ENCODE assay signal across 1 cellular context in the genomic region with DNA sequence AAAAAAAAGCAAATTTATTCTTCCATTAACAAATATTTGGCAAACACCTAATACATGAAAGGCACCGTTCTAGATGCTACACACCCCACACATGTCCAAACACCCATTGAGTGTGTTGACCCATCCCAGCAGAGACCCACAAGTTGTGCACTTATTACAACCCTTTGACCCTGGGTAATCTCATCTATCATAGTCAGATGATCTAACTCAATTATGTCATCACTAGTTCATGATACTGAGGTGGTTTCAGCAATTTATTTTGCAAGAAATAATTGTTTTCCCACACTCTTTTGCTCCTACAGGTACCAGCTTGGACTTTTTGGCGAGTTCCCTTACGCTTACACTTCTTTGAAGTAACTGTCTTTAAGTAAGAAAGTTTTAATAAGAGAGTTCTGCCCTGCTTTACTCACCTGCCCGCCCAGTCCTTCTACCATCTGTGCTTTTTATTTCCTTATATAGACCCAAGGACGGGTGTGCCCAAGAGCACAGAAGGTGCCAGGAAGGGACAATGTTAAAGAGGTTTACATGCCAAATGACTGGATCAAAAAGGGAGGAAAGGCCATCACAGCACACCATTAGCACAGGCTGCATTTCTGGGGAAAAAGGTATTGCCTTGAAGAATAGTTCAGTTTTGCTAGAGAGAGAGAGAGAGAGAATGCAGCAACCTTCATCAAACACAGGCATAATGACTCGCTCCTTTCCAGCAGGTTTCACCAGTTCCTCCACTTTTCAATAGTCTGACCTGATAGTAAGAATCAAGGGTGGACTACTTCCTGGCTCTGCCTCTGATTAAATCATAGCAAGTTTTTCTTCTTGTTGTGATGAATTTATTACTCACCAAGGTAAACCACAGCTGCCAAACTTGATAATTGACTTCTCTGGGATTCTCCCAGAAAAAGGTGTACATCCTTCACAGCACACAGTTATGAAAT.
A peak's percentile ranks its signal among the peaks of the same experiment; 100 is the strongest.
TF ChIP-seq lines count a peak whose summit lies in the region.

No MANE protein-coding gene starts in this region.

TF ChIP-seq in K562, 482 proteins besides CTCF, POLR2A, EP300 and RAD21 (continued from another document):
- TF ChIP-seq MEIS2 (IDR thresholded peaks at IDR 0.05; ENCODE audit: partially characterized antibody): peak; percentile 47
- TF ChIP-seq, protein P1, sequence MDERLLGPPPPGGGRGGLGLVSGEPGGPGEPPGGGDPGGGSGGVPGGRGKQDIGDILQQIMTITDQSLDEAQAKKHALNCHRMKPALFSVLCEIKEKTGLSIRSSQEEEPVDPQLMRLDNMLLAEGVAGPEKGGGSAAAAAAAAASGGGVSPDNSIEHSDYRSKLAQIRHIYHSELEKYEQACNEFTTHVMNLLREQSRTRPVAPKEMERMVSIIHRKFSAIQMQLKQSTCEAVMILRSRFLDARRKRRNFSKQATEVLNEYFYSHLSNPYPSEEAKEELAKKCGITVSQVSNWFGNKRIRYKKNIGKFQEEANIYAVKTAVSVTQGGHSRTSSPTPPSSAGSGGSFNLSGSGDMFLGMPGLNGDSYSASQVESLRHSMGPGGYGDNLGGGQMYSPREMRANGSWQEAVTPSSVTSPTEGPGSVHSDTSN (CRISPR knock-in tag; IDR thresholded peaks at IDR 0.05; ENCODE audit: low read depth): no peak
- TF ChIP-seq, protein P1 (tag; conservative IDR thresholded peaks at IDR 0.05; ENCODE audit: low read depth): 0 out of 2 replicates have a peak, but pooled peaks have one; percentile 30
